Comparison of ENCODE assay signal across 1 cellular context in genomic region chrX:125646195-125646594, GRCh38.
TF ChIP-seq lines count a peak whose summit lies in the region.

No MANE protein-coding gene starts in this region.

TF ChIP-seq in GM12878, 131 proteins besides CTCF, POLR2A, EP300 and RAD21 (continued from another document):
- TF ChIP-seq TAF1 (IDR thresholded peaks at IDR 0.05; ENCODE audit: borderline replicate concordance, low read depth, low read length) (no peak), ASH2L (IDR thresholded peaks at IDR 0.05; ENCODE audit: borderline replicate concordance, low read depth) (no peak)
